ENCODE assay signal across 8 cellular contexts in genomic region chr11:61587951-61588695, GRCh38. TPM values are rescaled to one million over a fixed set of nuclear protein-coding genes. Genes with fewer than 3 reads are reported as not detected.
DNase-seq lines count a peak whose midpoint lies in the region; ATAC-seq and TF ChIP-seq lines count a peak whose summit lies in the region.

No MANE protein-coding gene starts in this region.

- peaks cover 36% of the 10 kb centered on the region for H3K27me3 Mint-ChIP-seq in IgD-negative memory B cell

- peaks cover 6 to 20% of the 10 kb centered on the region in 2 donors for H3K4me1 ChIP-seq in left lung

- peaks cover 0 to 11% (median 4%) of the 10 kb centered on the region in 3 donors for H3K4me1 Mint-ChIP-seq in IgD-negative memory B cell

- intact Hi-C loops in left lung (cut with DNase I) = no loop called here

- ATAC-seq in left lung (peak; percentile 85), GM18861 (IDR thresholded peaks at IDR 0.05; ENCODE audit: unreplicated experiment) (no peak)

- peak overlapping the region; percentile 31 to 90 (median 76) for H3K4me3 Mint-ChIP-seq in IgD-negative memory B cell

- no peak overlapping the region for H3K27ac Mint-ChIP-seq in IgD-negative memory B cell

- H3K9me3 Mint-ChIP-seq in IgD-negative memory B cell = no peaks in the 10 kb centered on the region

- H3K27ac ChIP-seq in left lung = peak overlapping the region; percentile 27 to 41

- H3K36me3 ChIP-seq in left lung = no peaks in the 10 kb centered on the region

- DNase-seq in AG10803 (ENCODE audit: low read depth) (no peak), left lung (peak; percentile 67 to 90), SKM-1 (lab: John Stamatoyannopoulos, UW; ENCODE audit: unreplicated experiment) (no peak)
- DNase-seq in activated CD4-positive, CD25-positive, alpha-beta regulatory T cell treated with anti-CD3 and anti-CD28 coated beads, Interleukin-2, amount 50 U/mL, for 16 hours (ENCODE audit: low read depth, low spot score) = peak; percentile 27
- DNase-seq in central memory CD4-positive, alpha-beta T cell = peak; percentile 40
- peak; percentile 34 to 47 (median 44) for DNase-seq in stimulated activated CD4-positive, alpha-beta T cell treated with anti-CD3 and anti-CD28 coated beads, TNF-alpha, amount 100 ng/mL, for 4 hours (ENCODE audit: low read depth in 3 of 3)

- H3K9me3 ChIP-seq in left lung = no peaks in the 10 kb centered on the region

- H3K4me3 ChIP-seq in AG10803 (ENCODE audit: low read length) (peak overlapping the region; percentile 35; the same call in 1 of the 2 replicates), left lung (peak overlapping the region; percentile 43 to 52)

- H3K27me3 ChIP-seq in left lung = peaks cover 0 to 37% of the 10 kb centered on the region in 2 donors

- TF ChIP-seq CTCF in AG10803 (conservative IDR thresholded peaks at IDR 0.05; ENCODE audit: low read length) = peak; percentile 24; the same call in 1 of the 2 replicates
- TF ChIP-seq CTCF in left lung (IDR thresholded peaks at IDR 0.05) = no peak

- H3K36me3 Mint-ChIP-seq in IgD-negative memory B cell = no peaks in the 10 kb centered on the region

RNA-seq across cellular contexts. Expression of gene SYT7, which starts 7.2 kb away (rescaled TPM):
- polyA plus RNA-seq in IgD-negative memory B cell = not detected
- 1 to 10 TPM; 2.1 to 6.4 TPM for total RNA-seq in left lung

Comparison
In these comparisons a context has a peak if more than half of its experiments do, and no peak if none do; other contexts are left out.
1. DNase-seq: peak in activated CD4-positive, CD25-positive, alpha-beta regulatory T cell treated with anti-CD3 and anti-CD28 coated beads, Interleukin-2, amount 50 U/mL, for 16 hours (single experiment), central memory CD4-positive, alpha-beta T cell (single experiment), left lung (2 of 2) and stimulated activated CD4-positive, alpha-beta T cell treated with anti-CD3 and anti-CD28 coated beads, TNF-alpha, amount 100 ng/mL, for 4 hours (3 of 3); none in AG10803 (single experiment) and SKM-1 (single experiment).